In genomic region chr2:31932589-31932988, GRCh38 we compare ENCODE assay signal across 22 cellular contexts.
"Had no signal": no experiment of that assay in that cellular context is flagged by ENCODE, and none has a peak within 500 bp of the region (broad histone marks: within the 10 kb centered on the region; RNA-seq: fewer than 3 reads in every experiment).

No MANE protein-coding gene starts in this region.

- H3K27me3 ChIP-seq: body of pancreas, cardiac muscle cell, sigmoid colon, testis, uterus had no signal

- H3K4me3 ChIP-seq: body of pancreas, cardiac muscle cell, left ventricle myocardium inferior, sigmoid colon, smooth muscle cell, testis, uterus had no signal

- H3K4me3 Mint-ChIP-seq: activated CD4-positive, alpha-beta T cell treated with anti-CD3 and anti-CD28 coated beads, Interleukin-2, amount 10 ng/mL, durations not matched to agents 24 days and 14 days; activated CD8-positive, alpha-beta T cell treated with anti-CD3 and anti-CD28 coated beads, Interleukin-2, amount 10 ng/mL, durations not matched to agents 7 days and 5 days; activated naive CD8-positive, alpha-beta T cell treated with anti-CD3 and anti-CD28 coated beads, Interleukin-2, amount 50 U/mL, for 24 hours; mesothelial cell of epicardium; naive thymus-derived CD8-positive, alpha-beta T cell; stimulated activated naive B cell treated with anti-CD40 and anti-IgM and Interleukin-4, amounts not matched to agents 10 μg/mL and 1 μg/mL and 100 μg/mL, for 72 hours; T-cell had no signal

- H3K27me3 Mint-ChIP-seq: activated CD4-positive, alpha-beta T cell treated with anti-CD3 and anti-CD28 coated beads, Interleukin-2, amount 10 ng/mL, durations not matched to agents 24 days and 14 days; activated naive CD8-positive, alpha-beta T cell treated with anti-CD3 and anti-CD28 coated beads, Interleukin-2, amount 50 U/mL, for 24 hours; naive thymus-derived CD8-positive, alpha-beta T cell; progenitor cell of endocrine pancreas; stimulated activated naive B cell treated with anti-CD40 and anti-IgM and Interleukin-4, amounts not matched to agents 10 μg/mL and 1 μg/mL and 100 μg/mL, for 72 hours; T-cell had no signal

- H3K27ac ChIP-seq: body of pancreas, cardiac muscle cell, left ventricle myocardium inferior, sigmoid colon, testis, uterus had no signal

- H3K9me3 Mint-ChIP-seq: activated CD4-positive, alpha-beta T cell treated with anti-CD3 and anti-CD28 coated beads, Interleukin-2, amount 10 ng/mL, durations not matched to agents 24 days and 14 days; activated naive CD8-positive, alpha-beta T cell treated with anti-CD3 and anti-CD28 coated beads, Interleukin-2, amount 50 U/mL, for 24 hours; naive thymus-derived CD8-positive, alpha-beta T cell; T-cell had no signal

- H3K4me1 ChIP-seq: body of pancreas, sigmoid colon, testis, uterus had no signal

- H3K36me3 ChIP-seq: cardiac muscle cell, left ventricle myocardium inferior, sigmoid colon, uterus had no signal

- ATAC-seq: activated CD8-positive, alpha-beta T cell treated with anti-CD3 and anti-CD28 coated beads, Interleukin-2, amount 10 ng/mL, durations not matched to agents 7 days and 5 days; activated naive CD8-positive, alpha-beta T cell treated with anti-CD3 and anti-CD28 coated beads, Interleukin-2, amount 50 U/mL, for 24 hours; body of pancreas; naive thymus-derived CD8-positive, alpha-beta T cell; stimulated activated naive B cell treated with anti-CD40 and anti-IgM and Interleukin-4, amounts not matched to agents 10 μg/mL and 1 μg/mL and 100 μg/mL, for 72 hours; T-cell had no signal

- DNase-seq: activated CD4-positive, alpha-beta T cell treated with anti-CD3 and anti-CD28 coated beads, Interleukin-2, amount 10 ng/mL, durations not matched to agents 24 days and 14 days; activated CD8-positive, alpha-beta T cell treated with anti-CD3 and anti-CD28 coated beads, Interleukin-2, amount 10 ng/mL, durations not matched to agents 7 days and 5 days; activated gamma-delta T cell; activated naive CD8-positive, alpha-beta T cell treated with anti-CD3 and anti-CD28 coated beads, Interleukin-2, amount 50 U/mL, for 24 hours; anterior cingulate cortex; body of pancreas; foreskin melanocyte; glutamatergic neuron; hippocampal formation; kidney glomerular epithelial cell; left ventricle myocardium inferior; naive thymus-derived CD8-positive, alpha-beta T cell; retina; sigmoid colon; stimulated activated naive B cell treated with anti-CD40 and anti-IgM and Interleukin-4, amounts not matched to agents 10 μg/mL and 1 μg/mL and 100 μg/mL, for 72 hours; T-cell; testis; uterus had no signal

- H3K4me2 ChIP-seq: smooth muscle cell had no signal

- H3K9me3 ChIP-seq: body of pancreas, left ventricle myocardium inferior, sigmoid colon, testis, uterus had no signal

- H3K4me1 Mint-ChIP-seq: activated CD4-positive, alpha-beta T cell treated with anti-CD3 and anti-CD28 coated beads, Interleukin-2, amount 10 ng/mL, durations not matched to agents 24 days and 14 days had no signal

- H3K27ac Mint-ChIP-seq: activated CD4-positive, alpha-beta T cell treated with anti-CD3 and anti-CD28 coated beads, Interleukin-2, amount 10 ng/mL, durations not matched to agents 24 days and 14 days; activated CD8-positive, alpha-beta T cell treated with anti-CD3 and anti-CD28 coated beads, Interleukin-2, amount 10 ng/mL, durations not matched to agents 7 days and 5 days; activated naive CD8-positive, alpha-beta T cell treated with anti-CD3 and anti-CD28 coated beads, Interleukin-2, amount 50 U/mL, for 24 hours; mesothelial cell of epicardium; progenitor cell of endocrine pancreas; stimulated activated naive B cell treated with anti-CD40 and anti-IgM and Interleukin-4, amounts not matched to agents 10 μg/mL and 1 μg/mL and 100 μg/mL, for 72 hours had no signal
